In the genomic region with DNA sequence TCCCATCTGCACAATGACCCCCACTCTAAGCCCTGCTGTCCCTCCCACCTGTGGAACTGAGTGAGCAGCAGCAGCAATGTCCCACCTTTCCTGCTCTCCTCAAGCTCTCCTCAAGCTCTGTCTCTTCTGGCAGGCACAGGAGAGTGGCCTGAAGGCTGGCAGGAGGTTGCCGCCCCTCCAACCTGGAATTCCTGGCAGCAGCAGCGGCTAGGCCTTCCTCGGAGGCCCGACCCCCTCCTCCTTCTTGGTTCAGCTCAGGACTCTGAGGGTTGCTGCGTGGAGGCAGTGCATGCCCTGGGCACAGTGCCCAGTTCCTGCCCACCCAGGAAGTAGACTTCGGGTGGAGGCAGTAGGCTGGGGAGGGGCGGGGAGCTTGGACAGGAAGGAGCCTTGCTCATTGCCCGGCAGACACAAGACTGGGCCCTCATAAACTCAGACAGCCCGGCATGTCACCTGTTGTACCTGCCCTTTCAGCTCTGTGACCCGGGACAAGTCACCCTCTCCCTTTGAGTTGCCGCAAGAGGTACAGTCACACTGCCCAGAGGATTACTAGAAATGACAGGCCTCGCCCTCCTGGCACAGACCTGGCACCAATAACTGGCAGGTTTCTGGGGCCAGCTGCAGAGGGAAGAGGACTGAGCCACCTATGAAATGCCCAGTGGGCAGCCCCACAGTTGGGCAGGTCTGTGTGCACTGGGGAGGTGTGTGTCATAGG, we compare ENCODE assay signal across 1 cellular context.
TF ChIP-seq lines count a peak whose summit lies in the region.

No MANE protein-coding gene starts in this region.

TF ChIP-seq in HepG2, 621 proteins besides CTCF, POLR2A, EP300 and RAD21 (continued from another document and continues in another):
- TF ChIP-seq SRSF9 (IDR thresholded peaks at IDR 0.05; ENCODE audit: borderline replicate concordance, insufficient read depth, low read depth, low read length, poor library complexity, severe bottlenecking) (no peak), ZHX1 (CRISPR knock-in tag; IDR thresholded peaks at IDR 0.05; ENCODE audit: low read depth) (no peak), FOXO4 (CRISPR knock-in tag; conservative IDR thresholded peaks at IDR 0.05) (no peak), TRAFD1 (CRISPR knock-in tag; IDR thresholded peaks at IDR 0.05; ENCODE audit: borderline replicate concordance) (no peak), ZC3H4 (CRISPR knock-in tag; IDR thresholded peaks at IDR 0.05; ENCODE audit: borderline replicate concordance) (no peak), HNF4A (CRISPR knock-in tag; IDR thresholded peaks at IDR 0.05) (no peak; the same call in 1 of the 2 replicates), ZEB1 (IDR thresholded peaks at IDR 0.05; ENCODE audit: insufficient replicate concordance, low read depth) (peak; percentile 19), SMC3 (IDR thresholded peaks at IDR 0.05; ENCODE audit: low read length) (no peak), ZNF83 (CRISPR knock-in tag; IDR thresholded peaks at IDR 0.05; ENCODE audit: borderline replicate concordance) (no peak), TEAD3 (CRISPR knock-in tag; optimal IDR thresholded peaks at IDR 0.05; ENCODE audit: borderline replicate concordance) (no peak), ZNF713 (CRISPR knock-in tag; IDR thresholded peaks at IDR 0.05) (no peak), NR2F1 (CRISPR knock-in tag; IDR thresholded peaks at IDR 0.05) (no peak), CSRNP2 (CRISPR knock-in tag; conservative IDR thresholded peaks at IDR 0.05; ENCODE audit: low read depth) (no peak), ZNF773 (CRISPR knock-in tag; IDR thresholded peaks at IDR 0.05; ENCODE audit: borderline replicate concordance) (no peak), ARNT2 (CRISPR knock-in tag; IDR thresholded peaks at IDR 0.05; ENCODE audit: low read depth) (0 out of 2 replicates have a peak, but pooled peaks have one; percentile 52), HOXD1 (CRISPR knock-in tag; IDR thresholded peaks at IDR 0.05) (no peak), ZNF556 (CRISPR knock-in tag; IDR thresholded peaks at IDR 0.05; ENCODE audit: borderline replicate concordance) (no peak), CCDC6 (CRISPR knock-in tag; IDR thresholded peaks at IDR 0.05) (no peak), U2AF1 (optimal IDR thresholded peaks at IDR 0.05; ENCODE audit: low read depth, low read length) (no peak), FOSL2 (CRISPR knock-in tag; IDR thresholded peaks at IDR 0.05) (no peak), PBX2 (CRISPR knock-in tag; IDR thresholded peaks at IDR 0.05) (no peak)
- TF ChIP-seq, protein P1, sequence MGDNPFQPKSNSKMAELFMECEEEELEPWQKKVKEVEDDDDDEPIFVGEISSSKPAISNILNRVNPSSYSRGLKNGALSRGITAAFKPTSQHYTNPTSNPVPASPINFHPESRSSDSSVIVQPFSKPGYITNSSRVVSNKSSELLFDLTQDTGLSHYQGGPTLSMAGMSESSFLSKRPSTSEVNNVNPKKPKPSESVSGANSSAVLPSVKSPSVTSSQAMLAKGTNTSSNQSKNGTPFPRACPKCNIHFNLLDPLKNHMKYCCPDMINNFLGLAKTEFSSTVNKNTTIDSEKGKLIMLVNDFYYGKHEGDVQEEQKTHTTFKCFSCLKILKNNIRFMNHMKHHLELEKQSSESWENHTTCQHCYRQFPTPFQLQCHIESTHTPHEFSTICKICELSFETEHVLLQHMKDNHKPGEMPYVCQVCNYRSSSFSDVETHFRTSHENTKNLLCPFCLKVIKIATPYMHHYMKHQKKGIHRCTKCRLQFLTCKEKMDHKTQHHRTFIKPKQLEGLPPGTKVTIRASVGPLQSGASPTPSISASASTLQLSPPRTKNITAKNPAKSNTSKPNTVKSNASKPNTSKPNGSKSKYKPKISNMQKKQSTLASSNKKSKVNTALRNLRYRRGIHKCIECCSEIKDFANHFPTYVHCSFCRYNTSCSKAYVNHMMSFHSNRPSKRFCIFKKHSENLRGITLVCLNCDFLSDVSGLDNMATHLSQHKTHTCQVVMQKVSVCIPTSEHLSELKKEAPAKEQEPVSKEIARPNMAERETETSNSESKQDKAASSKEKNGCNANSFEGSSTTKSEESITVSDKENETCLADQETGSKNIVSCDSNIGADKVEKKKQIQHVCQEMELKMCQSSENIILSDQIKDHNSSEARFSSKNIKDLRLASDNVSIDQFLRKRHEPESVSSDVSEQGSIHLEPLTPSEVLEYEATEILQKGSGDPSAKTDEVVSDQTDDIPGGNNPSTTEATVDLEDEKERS (CRISPR knock-in tag; IDR thresholded peaks at IDR 0.05): no peak
- TF ChIP-seq, protein P2, sequence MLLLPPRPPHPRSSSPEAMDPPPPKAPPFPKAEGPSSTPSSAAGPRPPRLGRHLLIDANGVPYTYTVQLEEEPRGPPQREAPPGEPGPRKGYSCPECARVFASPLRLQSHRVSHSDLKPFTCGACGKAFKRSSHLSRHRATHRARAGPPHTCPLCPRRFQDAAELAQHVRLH (CRISPR knock-in tag; IDR thresholded peaks at IDR 0.05; ENCODE audit: borderline replicate concordance, low read depth): no peak
- TF ChIP-seq, protein P3, sequence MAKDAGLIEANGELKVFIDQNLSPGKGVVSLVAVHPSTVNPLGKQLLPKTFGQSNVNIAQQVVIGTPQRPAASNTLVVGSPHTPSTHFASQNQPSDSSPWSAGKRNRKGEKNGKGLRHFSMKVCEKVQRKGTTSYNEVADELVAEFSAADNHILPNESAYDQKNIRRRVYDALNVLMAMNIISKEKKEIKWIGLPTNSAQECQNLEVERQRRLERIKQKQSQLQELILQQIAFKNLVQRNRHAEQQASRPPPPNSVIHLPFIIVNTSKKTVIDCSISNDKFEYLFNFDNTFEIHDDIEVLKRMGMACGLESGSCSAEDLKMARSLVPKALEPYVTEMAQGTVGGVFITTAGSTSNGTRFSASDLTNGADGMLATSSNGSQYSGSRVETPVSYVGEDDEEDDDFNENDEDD (CRISPR knock-in tag; IDR thresholded peaks at IDR 0.05; ENCODE audit: borderline replicate concordance): no peak
- TF ChIP-seq, protein P4, sequence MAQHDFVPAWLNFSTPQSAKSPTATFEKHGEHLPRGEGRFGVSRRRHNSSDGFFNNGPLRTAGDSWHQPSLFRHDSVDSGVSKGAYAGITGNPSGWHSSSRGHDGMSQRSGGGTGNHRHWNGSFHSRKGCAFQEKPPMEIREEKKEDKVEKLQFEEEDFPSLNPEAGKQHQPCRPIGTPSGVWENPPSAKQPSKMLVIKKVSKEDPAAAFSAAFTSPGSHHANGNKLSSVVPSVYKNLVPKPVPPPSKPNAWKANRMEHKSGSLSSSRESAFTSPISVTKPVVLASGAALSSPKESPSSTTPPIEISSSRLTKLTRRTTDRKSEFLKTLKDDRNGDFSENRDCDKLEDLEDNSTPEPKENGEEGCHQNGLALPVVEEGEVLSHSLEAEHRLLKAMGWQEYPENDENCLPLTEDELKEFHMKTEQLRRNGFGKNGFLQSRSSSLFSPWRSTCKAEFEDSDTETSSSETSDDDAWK (CRISPR knock-in tag; IDR thresholded peaks at IDR 0.05): no peak
- TF ChIP-seq, protein P5, sequence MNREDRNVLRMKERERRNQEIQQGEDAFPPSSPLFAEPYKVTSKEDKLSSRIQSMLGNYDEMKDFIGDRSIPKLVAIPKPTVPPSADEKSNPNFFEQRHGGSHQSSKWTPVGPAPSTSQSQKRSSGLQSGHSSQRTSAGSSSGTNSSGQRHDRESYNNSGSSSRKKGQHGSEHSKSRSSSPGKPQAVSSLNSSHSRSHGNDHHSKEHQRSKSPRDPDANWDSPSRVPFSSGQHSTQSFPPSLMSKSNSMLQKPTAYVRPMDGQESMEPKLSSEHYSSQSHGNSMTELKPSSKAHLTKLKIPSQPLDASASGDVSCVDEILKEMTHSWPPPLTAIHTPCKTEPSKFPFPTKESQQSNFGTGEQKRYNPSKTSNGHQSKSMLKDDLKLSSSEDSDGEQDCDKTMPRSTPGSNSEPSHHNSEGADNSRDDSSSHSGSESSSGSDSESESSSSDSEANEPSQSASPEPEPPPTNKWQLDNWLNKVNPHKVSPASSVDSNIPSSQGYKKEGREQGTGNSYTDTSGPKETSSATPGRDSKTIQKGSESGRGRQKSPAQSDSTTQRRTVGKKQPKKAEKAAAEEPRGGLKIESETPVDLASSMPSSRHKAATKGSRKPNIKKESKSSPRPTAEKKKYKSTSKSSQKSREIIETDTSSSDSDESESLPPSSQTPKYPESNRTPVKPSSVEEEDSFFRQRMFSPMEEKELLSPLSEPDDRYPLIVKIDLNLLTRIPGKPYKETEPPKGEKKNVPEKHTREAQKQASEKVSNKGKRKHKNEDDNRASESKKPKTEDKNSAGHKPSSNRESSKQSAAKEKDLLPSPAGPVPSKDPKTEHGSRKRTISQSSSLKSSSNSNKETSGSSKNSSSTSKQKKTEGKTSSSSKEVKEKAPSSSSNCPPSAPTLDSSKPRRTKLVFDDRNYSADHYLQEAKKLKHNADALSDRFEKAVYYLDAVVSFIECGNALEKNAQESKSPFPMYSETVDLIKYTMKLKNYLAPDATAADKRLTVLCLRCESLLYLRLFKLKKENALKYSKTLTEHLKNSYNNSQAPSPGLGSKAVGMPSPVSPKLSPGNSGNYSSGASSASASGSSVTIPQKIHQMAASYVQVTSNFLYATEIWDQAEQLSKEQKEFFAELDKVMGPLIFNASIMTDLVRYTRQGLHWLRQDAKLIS (CRISPR knock-in tag; IDR thresholded peaks at IDR 0.05): no peak
